Comparison of ENCODE assay signal across 8 cellular contexts in genomic region chr11:72113170-72113808, GRCh38. TPM values are rescaled to one million over a fixed set of nuclear protein-coding genes. Genes with fewer than 3 reads are reported as not detected.
DNase-seq lines count a peak whose midpoint lies in the region; ATAC-seq and TF ChIP-seq lines count a peak whose summit lies in the region.

No MANE protein-coding gene starts in this region.

- H3K9ac ChIP-seq in BLaER1 (peak overlapping the region; percentile 97), mammary epithelial cell (ENCODE audit: insufficient read depth, low read length) (peak overlapping the region; percentile 97)

- H3K27ac ChIP-seq in BLaER1, result peak overlapping the region; percentile 99
- peak overlapping the region; percentile 97 for H3K27ac ChIP-seq in mammary epithelial cell (ENCODE audit: insufficient read depth, low read depth, low read length)

- H2AFZ ChIP-seq in mammary epithelial cell (ENCODE audit: low read depth, low read length), result peak overlapping the region; percentile 30

- H3K9me3 Mint-ChIP-seq in naive B cell, result peaks cover 0 to 7% (median 0%) of the 10 kb centered on the region in 7 donors

- H3K36me3 ChIP-seq in BLaER1 (peaks cover 22% of the 10 kb centered on the region), mammary epithelial cell (ENCODE audit: insufficient read depth, low read length) (no peaks in the 10 kb centered on the region)

- H3K27me3 Mint-ChIP-seq in naive B cell, result peaks cover 17 to 30% (median 29%) of the 10 kb centered on the region in 3 donors

- peak overlapping the region; percentile 73 for H3K4me3 ChIP-seq in BLaER1
- H3K4me3 ChIP-seq in Jurkat, Clone E6-1 (ENCODE audit: low read length), result peak overlapping the region; percentile 91
- H3K4me3 ChIP-seq in mammary epithelial cell (replicated peaks in 1 of 3; ENCODE audit: insufficient read depth in 1 of 3, low read depth in 2 of 3, low read length in 3 of 3), result peak overlapping the region in 1 of 3 experiments; percentile 71

- H3K4me1 ChIP-seq in BLaER1, result peaks cover 20% of the 10 kb centered on the region
- peaks cover 38% of the 10 kb centered on the region for H3K4me1 ChIP-seq in mammary epithelial cell (ENCODE audit: insufficient read depth, low read length)

- CTCF ChIA-PET in mammary epithelial cell (lab: Charles Lee; ENCODE audit: low non-redundant PET), result no interaction called here

- H3K79me2 ChIP-seq in mammary epithelial cell (ENCODE audit: insufficient read depth, low read length), result no peaks in the 10 kb centered on the region

- H3K9me3 ChIP-seq in BLaER1, result no peaks in the 10 kb centered on the region
- H3K9me3 ChIP-seq in mammary epithelial cell (replicated peaks; ENCODE audit: insufficient read depth, low read length), result no peaks in the 10 kb centered on the region

- H3K36me3 Mint-ChIP-seq in naive B cell, result peaks cover 0 to 19% of the 10 kb centered on the region in 2 donors

- ATAC-seq in naive B cell (ENCODE audit: low read depth in 2 of 2), result no peak
- ATAC-seq in GM19351 (IDR thresholded peaks at IDR 0.05; ENCODE audit: unreplicated experiment), result no peak

- dilution Hi-C loops in mammary epithelial cell (cut with HindIII; ENCODE audit: low sequenced_read_pairs), result loop anchor here (10.0 kb wide), 1 partner anchor 432 kb away; no protein-coding TSS in a partner anchor

- H3K4me3 Mint-ChIP-seq in naive B cell, result peak overlapping the region; percentile 89 to 100 (median 96)

- peak overlapping the region; percentile 98 to 100 (median 98) for H3K27ac Mint-ChIP-seq in naive B cell

- no peaks in the 10 kb centered on the region for H4K20me1 ChIP-seq in BLaER1
- no peaks in the 10 kb centered on the region for H4K20me1 ChIP-seq in mammary epithelial cell (ENCODE audit: insufficient read depth, low read length)

- no peak for TF ChIP-seq CTCF in mammary epithelial cell (conservative IDR thresholded peaks at IDR 0.05 in 1 of 2, IDR thresholded peaks at IDR 0.05 in 1 of 2; ENCODE audit: extremely low read depth in 1 of 2, insufficient read depth in 1 of 2, low read depth in 1 of 2, low read length in 2 of 2)

- peak overlapping the region; percentile 94 for H3K4me2 ChIP-seq in BLaER1
- peak overlapping the region; percentile 83 for H3K4me2 ChIP-seq in mammary epithelial cell (ENCODE audit: insufficient read depth, low read depth, low read length)

- TSS peak; percentile 38 for BruUV-seq in mammary epithelial cell (replicated peaks; lab: Mats Ljungman, UMichigan)

- in situ Hi-C loops in mammary epithelial cell (cut with MboI; ENCODE audit: low sequenced_read_pairs in 2 of 2), result no loop called here

- H3K4me1 Mint-ChIP-seq in naive B cell, result peaks cover 29 to 31% (median 29%) of the 10 kb centered on the region in 3 donors

- no peaks in the 10 kb centered on the region for H3K27me3 ChIP-seq in BLaER1
- H3K27me3 ChIP-seq in mammary epithelial cell (ENCODE audit: insufficient read depth, low read length), result no peaks in the 10 kb centered on the region

- no peak for DNase-seq in Jurkat, Clone E6-1 (ENCODE audit: low read depth, low spot score)
- DNase-seq in mammary epithelial cell (peak; percentile 41), naive B cell (no peak), NCI-H1092 (lab: John Stamatoyannopoulos, UW) (no peak), NCI-H1694 treated with DMSO at 0.1 percent for 48 hours (lab: John Stamatoyannopoulos, UW) (no peak)
- no peak for DNase-seq in stimulated activated CD4-positive, alpha-beta T cell treated with anti-CD3 and anti-CD28 coated beads, Interleukin-2, amount 100 ng/mL, for 48 hours

- intact Hi-C loops in mammary epithelial cell (cut with micrococcal nuclease), result no loop called here

- 87% methylated on average over 6 of the region's 6 CpGs for WGBS in mammary epithelial cell (ENCODE audit: low coverage, missing lambda C conversion rate)

RNA-seq across cellular contexts. Expression of gene ANAPC15, which starts 0.8 kb away (rescaled TPM):
- 262 TPM for polyA plus RNA-seq in Jurkat, Clone E6-1 (2012; ENCODE audit: insufficient read depth, insufficient read length)
- 10 to 100 TPM; 21.7 to 64.8 TPM for total RNA-seq in mammary epithelial cell
- 92.2 TPM for polyA plus RNA-seq in mammary epithelial cell
- 17.7 TPM for polyA minus RNA-seq in mammary epithelial cell
- 10 to 100 TPM; 44.4 to 70.7 (median 54.3) TPM for polyA plus RNA-seq in naive B cell (ENCODE audit: low read depth in 6 of 6)

RNA-seq across cellular contexts. Expression of gene TOMT, which starts 7.6 kb away (rescaled TPM):
- polyA plus RNA-seq in Jurkat, Clone E6-1 (2012; ENCODE audit: insufficient read depth, insufficient read length), result not detected
- under 1 TPM in 1 of 2 donors, not detected in 1; 0.17 TPM for total RNA-seq in mammary epithelial cell
- polyA plus RNA-seq in mammary epithelial cell (not detected), naive B cell (ENCODE audit: low read depth in 6 of 6) (not detected)
- not detected for polyA minus RNA-seq in mammary epithelial cell

RNA-seq across cellular contexts. Expression of gene LAMTOR1, which starts 10.2 kb away (rescaled TPM):
- 109 TPM for polyA plus RNA-seq in Jurkat, Clone E6-1 (2012; ENCODE audit: insufficient read depth, insufficient read length)
- total RNA-seq in mammary epithelial cell, result 100 to 1,000 TPM; 105 to 183 TPM
- polyA plus RNA-seq in mammary epithelial cell, result 175 TPM
- polyA minus RNA-seq in mammary epithelial cell, result 96.7 TPM
- 100 to 1,000 TPM; 108 to 191 (median 132) TPM for polyA plus RNA-seq in naive B cell (ENCODE audit: low read depth in 6 of 6)

RNA-seq across cellular contexts. Expression of gene FOLR3, which starts 22.2 kb away (rescaled TPM):
- polyA plus RNA-seq in Jurkat, Clone E6-1 (2012; ENCODE audit: insufficient read depth, insufficient read length), result not detected
- 10 to 100 TPM; 12.3 to 39.0 TPM for total RNA-seq in mammary epithelial cell
- polyA plus RNA-seq in mammary epithelial cell, result 4.6 TPM
- polyA minus RNA-seq in mammary epithelial cell, result not detected
- under 1 TPM in 2 of 6 donors, not detected in 4; 0.51 to 0.75 TPM for polyA plus RNA-seq in naive B cell (ENCODE audit: low read depth in 6 of 6)

RNA-seq across cellular contexts. Expression of gene LRRC51, which starts 32.6 kb away (rescaled TPM):
- polyA plus RNA-seq in Jurkat, Clone E6-1 (2012; ENCODE audit: insufficient read depth, insufficient read length), result 7.0 TPM
- total RNA-seq in mammary epithelial cell, result 10 to 100 TPM in 1 of 2 donors, 1 to 10 TPM in 1; 4.3 to 10.3 TPM
- 9.0 TPM for polyA plus RNA-seq in mammary epithelial cell
- 2.7 TPM for polyA minus RNA-seq in mammary epithelial cell
- polyA plus RNA-seq in naive B cell (ENCODE audit: low read depth in 6 of 6), result 1 to 10 TPM; 1.6 to 6.2 (median 3.2) TPM
